Comparison of ENCODE assay signal across 24 cellular contexts in genomic region chr11:9625158-9625557, GRCh38. TPM values are rescaled to one million over a fixed set of nuclear protein-coding genes. Genes with fewer than 3 reads are reported as not detected.
DNase-seq lines count a peak whose midpoint lies in the region; ATAC-seq, FAIRE-seq and TF ChIP-seq lines count a peak whose summit lies in the region.
"Had no signal": no experiment of that assay in that cellular context is flagged by ENCODE, and none has a peak within 500 bp of the region (broad histone marks: within the 10 kb centered on the region; RNA-seq: fewer than 3 reads in every experiment).

No MANE protein-coding gene starts in this region.

- H3K4me3 ChIP-seq in subcutaneous abdominal adipose tissue (ENCODE audit: low read depth in 1 of 5, low read length in 5 of 5), result no peak overlapping the region
- H3K4me3 ChIP-seq in small intestine (ENCODE audit: low read depth in 1 of 2, low read length in 2 of 2), result no peak overlapping the region
- H3K4me3 ChIP-seq: SK-N-MC had no signal

- FAIRE-seq in small intestine (lab: Jason Lieb, UNC) (no peak), D721Med (lab: Jason Lieb, UNC) (no peak)
- FAIRE-seq: GM19239, urothelium cell line had no signal

- WGBS in small intestine, 3 donors, result 67 to 85% (median 71%) methylated on average over 6 of the region's 6 CpGs

- H3K27ac Mint-ChIP-seq in IgD-negative memory B cell, result peak overlapping the region; percentile 48 to 90 (median 80)

- H3K27me3 ChIP-seq in subcutaneous abdominal adipose tissue (ENCODE audit: control insufficient read depth in 5 of 5, insufficient read depth in 4 of 5, low read length in 5 of 5) (no peaks in the 10 kb centered on the region), small intestine (ENCODE audit: control insufficient read depth in 2 of 2, insufficient read depth in 2 of 2, low read length in 2 of 2) (no peaks in the 10 kb centered on the region)
- H3K27me3 ChIP-seq: foreskin keratinocyte had no signal

- no peak overlapping the region for H3K9ac ChIP-seq in subcutaneous abdominal adipose tissue (ENCODE audit: low read length in 5 of 5)

- H3K4me3 Mint-ChIP-seq in IgD-negative memory B cell, result no peak overlapping the region
- H3K4me3 Mint-ChIP-seq: activated T-cell treated with anti-CD3 and anti-CD28 coated beads, Interleukin-2, amount 50 U/mL, for 4 hours had no signal

- H3K9me3 ChIP-seq in subcutaneous abdominal adipose tissue (ENCODE audit: control insufficient read depth in 5 of 5, low read length in 5 of 5) (no peaks in the 10 kb centered on the region), small intestine (ENCODE audit: control insufficient read depth, low read depth) (no peaks in the 10 kb centered on the region)
- H3K9me3 ChIP-seq: Caco-2 had no signal

- peak overlapping the region; percentile 14 for H3K27ac ChIP-seq in subcutaneous abdominal adipose tissue (ENCODE audit: low read depth, low read length)
- no peak overlapping the region for H3K27ac ChIP-seq in small intestine (ENCODE audit: low read depth in 1 of 2, low read length in 1 of 2)
- H3K27ac ChIP-seq: C4-2B, foreskin keratinocyte, SK-N-MC had no signal

- no peaks in the 10 kb centered on the region for H3K27me3 Mint-ChIP-seq in IgD-negative memory B cell
- H3K27me3 Mint-ChIP-seq: naive B cell had no signal

- ATAC-seq in GM21825 (IDR thresholded peaks at IDR 0.05; ENCODE audit: unreplicated experiment), result no peak
- ATAC-seq: activated T-cell treated with anti-CD3 and anti-CD28 coated beads, Interleukin-2, amount 50 U/mL, for 4 hours; foreskin keratinocyte had no signal

- H3K9me3 Mint-ChIP-seq in IgD-negative memory B cell, result no peaks in the 10 kb centered on the region
- H3K9me3 Mint-ChIP-seq: activated T-cell treated with anti-CD3 and anti-CD28 coated beads, Interleukin-2, amount 50 U/mL, for 4 hours; naive B cell had no signal

- DNase-seq in dermis blood vessel endothelial cell (peak; percentile 71), medulla oblongata (ENCODE audit: extremely low spot score) (peak; percentile 25), small intestine (no peak), D721Med (ENCODE audit: insufficient read length, low spot score) (no peak)
- no peak for DNase-seq in effector CD8-positive, alpha-beta T cell (lab: John Stamatoyannopoulos, UW)
- DNase-seq: activated CD4-positive, alpha-beta T cell treated with anti-CD3 and anti-CD28 coated beads for 48 hours; activated gamma-delta T cell treated with Interleukin-2 at 50 U/mL for 16 hours; activated T-cell treated with anti-CD3 and anti-CD28 coated beads, Interleukin-2, amount 50 U/mL, for 4 hours; Caco-2; cerebellar nuclear complex; DMS79 treated with DMSO at 0.1 percent for 48 hours; naive B cell; NCI-H1694; NCI-H510A; retina; T-helper 2 cell had no signal

- H3K36me3 ChIP-seq in subcutaneous abdominal adipose tissue (ENCODE audit: control insufficient read depth in 5 of 5, insufficient read depth in 5 of 5, low read length in 5 of 5) (no peaks in the 10 kb centered on the region), small intestine (ENCODE audit: control insufficient read depth in 2 of 2, insufficient read depth in 2 of 2, low read length in 2 of 2) (no peaks in the 10 kb centered on the region)

- peaks cover 13 to 50% (median 36%) of the 10 kb centered on the region in 3 donors for H3K4me1 Mint-ChIP-seq in IgD-negative memory B cell

- peaks cover 6 to 31% (median 9%) of the 10 kb centered on the region in 5 donors for H3K4me1 ChIP-seq in subcutaneous abdominal adipose tissue (ENCODE audit: control insufficient read depth in 5 of 5, insufficient read depth in 5 of 5, low read length in 5 of 5)
- H3K4me1 ChIP-seq in small intestine (ENCODE audit: control insufficient read depth in 2 of 2, insufficient read depth in 1 of 2, low read depth in 1 of 2, low read length in 1 of 2), result no peaks in the 10 kb centered on the region
- H3K4me1 ChIP-seq: Caco-2 had no signal

- no peak for TF ChIP-seq CTCF in D721Med (IDR thresholded peaks at IDR 0.05; ENCODE audit: insufficient read depth, missing control alignments)

- H3K36me3 Mint-ChIP-seq in IgD-negative memory B cell, result peaks cover 2% of the 10 kb centered on the region
- H3K36me3 Mint-ChIP-seq: naive B cell had no signal

RNA-seq across cellular contexts. Expression of gene SWAP70, which starts 38.7 kb away (rescaled TPM):
- 298 TPM for polyA plus RNA-seq in IgD-negative memory B cell
- total RNA-seq in dermis blood vessel endothelial cell, result 152 and 157 TPM in 2 replicates
- 10 to 100 TPM; 12.2 to 12.9 (median 12.3) TPM for polyA plus RNA-seq in small intestine

RNA-seq across cellular contexts. Expression of gene WEE1, which starts 51.7 kb away (rescaled TPM):
- polyA plus RNA-seq in IgD-negative memory B cell (47.8 TPM), small intestine (1 to 10 TPM; 4.6 to 9.7 (median 6.3) TPM)
- total RNA-seq in dermis blood vessel endothelial cell, result 32.0 and 35.1 TPM in 2 replicates

Comparison
In these comparisons a context has a peak if more than half of its experiments do, and no peak if none do; other contexts are left out.
1. DNase-seq: peak in dermis blood vessel endothelial cell (single experiment) and medulla oblongata (single experiment); none in small intestine (single experiment), D721Med (single experiment) and effector CD8-positive, alpha-beta T cell (single experiment).
2. RNA of gene SWAP70, which starts 38.7 kb away (polyA plus RNA-seq): 298 TPM in IgD-negative memory B cell (single experiment); 12.2 to 12.9 TPM in small intestine; every median in the first group is over 10 times any median in the second.